Comparison of ENCODE assay signal across 21 cellular contexts in the genomic region with DNA sequence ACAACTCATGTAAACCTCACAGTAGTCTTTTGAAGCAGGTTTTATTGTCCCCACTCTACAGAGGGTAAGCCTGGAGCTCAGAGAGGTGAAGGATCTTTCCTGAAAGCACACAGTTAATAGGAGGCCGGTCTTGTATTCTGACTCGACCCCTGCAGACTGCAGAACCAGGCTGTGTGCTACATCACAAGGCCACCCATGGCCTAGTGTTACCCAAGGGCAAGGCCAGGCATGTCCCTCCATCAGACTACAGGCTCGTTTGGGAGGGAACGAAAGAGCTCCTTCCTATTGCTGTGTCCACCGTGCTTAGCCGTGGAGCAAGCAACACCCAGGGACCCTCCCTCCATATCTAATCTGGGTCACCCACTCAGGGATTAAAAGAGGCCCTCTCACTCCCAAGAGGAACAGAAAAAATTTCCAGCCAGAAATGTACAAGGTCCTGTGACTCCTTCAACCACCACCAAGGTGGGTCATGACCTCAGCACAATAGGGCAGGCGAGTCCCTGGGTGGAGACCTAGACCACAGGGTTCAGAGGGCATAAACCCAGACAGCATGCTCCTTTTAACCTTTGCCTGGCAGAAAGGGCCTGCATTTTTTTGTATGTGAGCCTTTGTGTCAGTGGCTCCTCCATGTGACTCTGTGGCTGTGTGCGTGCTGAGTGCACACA. TPM values are rescaled to one million over a fixed set of nuclear protein-coding genes. Genes with fewer than 3 reads are reported as not detected.
"Had no signal": no experiment of that assay in that cellular context is flagged by ENCODE, and none has a peak within 500 bp of the region (broad histone marks: within the 10 kb centered on the region; RNA-seq: fewer than 3 reads in every experiment).

No MANE protein-coding gene starts in this region.

- H3K27me3 Mint-ChIP-seq: activated naive CD8-positive, alpha-beta T cell had no signal

- H3K27ac Mint-ChIP-seq: activated CD4-positive, alpha-beta memory T cell treated with anti-CD3 and anti-CD28 coated beads for 36 hours; activated CD4-positive, alpha-beta T cell treated with anti-CD3 and anti-CD28 coated beads for 36 hours; activated CD8-positive, alpha-beta memory T cell treated with anti-CD3 and anti-CD28 coated beads, Interleukin-2, amount 10 ng/mL, durations not matched to agents 7 days and 5 days; activated naive CD8-positive, alpha-beta T cell; effector memory CD8-positive, alpha-beta T cell; natural killer cell treated with Interleukin-12 subunit alpha and Interleukin-12 subunit beta and Interleukin-15 and Interleukin-18, amount 100 ng/mL, for 72 hours; WTC11 had no signal

- H3K4me1 Mint-ChIP-seq: activated CD4-positive, alpha-beta T cell treated with anti-CD3 and anti-CD28 coated beads for 36 hours; activated CD8-positive, alpha-beta memory T cell treated with anti-CD3 and anti-CD28 coated beads, Interleukin-2, amount 10 ng/mL, durations not matched to agents 7 days and 5 days; WTC11 had no signal

- H3K36me3 ChIP-seq: gastroesophageal sphincter, heart left ventricle, thyroid gland, vagina had no signal

- ATAC-seq: activated CD4-positive, alpha-beta T cell treated with anti-CD3 and anti-CD28 coated beads for 36 hours; activated CD8-positive, alpha-beta memory T cell treated with anti-CD3 and anti-CD28 coated beads, Interleukin-2, amount 10 ng/mL, durations not matched to agents 7 days and 5 days; effector memory CD8-positive, alpha-beta T cell; gastroesophageal sphincter; heart left ventricle; natural killer cell treated with Interleukin-12 subunit alpha and Interleukin-12 subunit beta and Interleukin-15 and Interleukin-18, amount 100 ng/mL, for 72 hours; sciatic nerve; WTC11 had no signal

- H3K9me3 ChIP-seq: thyroid gland, vagina had no signal

- H3K36me3 Mint-ChIP-seq: activated CD4-positive, alpha-beta memory T cell treated with anti-CD3 and anti-CD28 coated beads for 36 hours; activated naive CD8-positive, alpha-beta T cell; WTC11 had no signal

- H3K4me1 ChIP-seq: gastroesophageal sphincter, vagina had no signal

- H3K4me3 ChIP-seq: gastroesophageal sphincter, heart left ventricle, thyroid gland, vagina had no signal

- DNase-seq: activated CD4-positive, alpha-beta memory T cell treated with anti-CD3 and anti-CD28 coated beads for 36 hours; activated CD4-positive, alpha-beta T cell treated with anti-CD3 and anti-CD28 coated beads for 36 hours; activated CD8-positive, alpha-beta memory T cell treated with anti-CD3 and anti-CD28 coated beads, Interleukin-2, amount 10 ng/mL, durations not matched to agents 7 days and 5 days; dermis blood vessel endothelial cell; effector memory CD8-positive, alpha-beta T cell; heart left ventricle; kidney glomerular epithelial cell; mesendoderm; stimulated activated naive CD4-positive, alpha-beta T cell treated with Interleukin-2 at 50 U/mL for 16 hours; thyroid gland had no signal

- H3K4me3 Mint-ChIP-seq: activated CD4-positive, alpha-beta memory T cell treated with anti-CD3 and anti-CD28 coated beads for 36 hours; activated CD4-positive, alpha-beta T cell treated with anti-CD3 and anti-CD28 coated beads for 36 hours; activated CD8-positive, alpha-beta memory T cell treated with anti-CD3 and anti-CD28 coated beads, Interleukin-2, amount 10 ng/mL, durations not matched to agents 7 days and 5 days; activated naive CD8-positive, alpha-beta T cell; effector memory CD8-positive, alpha-beta T cell; natural killer cell treated with Interleukin-12 subunit alpha and Interleukin-12 subunit beta and Interleukin-15 and Interleukin-18, amount 100 ng/mL, for 72 hours; WTC11 had no signal

- H3K27me3 ChIP-seq: heart left ventricle, thyroid gland, vagina had no signal

- H3K27ac ChIP-seq: gastroesophageal sphincter, heart left ventricle, thyroid gland, vagina had no signal

RNA-seq across cellular contexts. Expression of a gene that starts 6.3 kb away (rescaled TPM):
- total RNA-seq: cardiac septum; dermis blood vessel endothelial cell; epithelial cell of proximal tubule; lower leg skin; natural killer cell treated with Interleukin-12 subunit alpha and Interleukin-12 subunit beta and Interleukin-15 and Interleukin-18, amount 100 ng/mL, for 72 hours; sciatic nerve; subcutaneous adipose tissue; thyroid gland; vagina; WTC11 had no signal
- polyA plus RNA-seq: heart left ventricle had no signal

RNA-seq across cellular contexts. Expression of a gene that starts 16.2 kb away (rescaled TPM):
- total RNA-seq: activated CD4-positive, alpha-beta memory T cell treated with anti-CD3 and anti-CD28 coated beads for 36 hours; activated CD4-positive, alpha-beta T cell treated with anti-CD3 and anti-CD28 coated beads for 36 hours; dermis blood vessel endothelial cell; sciatic nerve; T-helper 1 cell treated with Interleukin-12 subunit alpha and Interleukin-12 subunit beta and Interleukin-4 antibody, amounts not matched to agents 30 ng/mL and 1 ng/mL, for 36 hours had no signal

RNA-seq across cellular contexts. Expression of a gene that starts 59.6 kb away (rescaled TPM):
- total RNA-seq: dermis blood vessel endothelial cell; natural killer cell treated with Interleukin-12 subunit alpha and Interleukin-12 subunit beta and Interleukin-15 and Interleukin-18, amount 100 ng/mL, for 72 hours had no signal
